In genomic region chr10:97689637-97690036, GRCh38 we compare ENCODE assay signal across 12 cellular contexts. TPM values are rescaled to one million over a fixed set of nuclear protein-coding genes. Genes with fewer than 3 reads are reported as not detected.
DNase-seq lines count a peak whose midpoint lies in the region; ATAC-seq and FAIRE-seq lines count a peak whose summit lies in the region.
"Had no signal": no experiment of that assay in that cellular context is flagged by ENCODE, and none has a peak within 500 bp of the region (broad histone marks: within the 10 kb centered on the region; RNA-seq: fewer than 3 reads in every experiment).

No MANE protein-coding gene starts in this region.

- peak; percentile 85 for FAIRE-seq in RCC 7860 (lab: Jason Lieb, UNC)

- no peak overlapping the region for H3K4me3 ChIP-seq in skeletal muscle cell (ENCODE audit: low read depth, low read length)
- H3K4me3 ChIP-seq: colonic mucosa had no signal

- DNase-seq in GM04503 (ENCODE audit: low read depth) (peak; percentile 96), RCC 7860 (ENCODE audit: low spot score) (peak; percentile 94), skeletal muscle cell (ENCODE audit: low read depth) (peak; percentile 88), NCI-H1417 (lab: John Stamatoyannopoulos, UW) (no peak), DMS79 (lab: John Stamatoyannopoulos, UW) (no peak)
- no peak for DNase-seq in activated naive CD4-positive, alpha-beta T cell treated with anti-CD3 and anti-CD28 coated beads, Interleukin-2, amount 50 U/mL, for 16 hours
- DNase-seq: activated CD4-positive, alpha-beta T cell treated with anti-CD3 and anti-CD28 coated beads for 4 hours; colonic mucosa; NCI-H2171 had no signal

- peak; percentile 53 for ATAC-seq in esophagus mucosa
- ATAC-seq in HG02973 (IDR thresholded peaks at IDR 0.05; ENCODE audit: unreplicated experiment) = no peak

RNA-seq across cellular contexts. Expression of gene AVPI1, which starts 2.6 kb away (rescaled TPM):
- total RNA-seq in esophagus mucosa = 6.8 TPM

RNA-seq across cellular contexts. Expression of gene MARVELD1, which starts 23.9 kb away (rescaled TPM):
- total RNA-seq in esophagus mucosa = 12.1 TPM

RNA-seq across cellular contexts. Expression of gene ZFYVE27, which starts 47.3 kb away (rescaled TPM):
- total RNA-seq in esophagus mucosa = 10.7 TPM

RNA-seq across cellular contexts. Expression of gene PI4K2A, which starts 49.2 kb away (rescaled TPM):
- 13.0 TPM for total RNA-seq in esophagus mucosa

RNA-seq across cellular contexts. Expression of gene MORN4, which starts 56.3 kb away (rescaled TPM):
- total RNA-seq in esophagus mucosa = 1.9 TPM
- total RNA-seq: mononuclear cell had no signal

Comparison
In these comparisons a context has a peak if more than half of its experiments do, and no peak if none do; other contexts are left out.
1. DNase-seq: peak in GM04503 (single experiment), RCC 7860 (single experiment) and skeletal muscle cell (single experiment); none in activated naive CD4-positive, alpha-beta T cell treated with anti-CD3 and anti-CD28 coated beads, Interleukin-2, amount 50 U/mL, for 16 hours (single experiment), NCI-H1417 (0 of 3) and DMS79 (single experiment).